Comparison of ENCODE assay signal across 21 cellular contexts in the genomic region with DNA sequence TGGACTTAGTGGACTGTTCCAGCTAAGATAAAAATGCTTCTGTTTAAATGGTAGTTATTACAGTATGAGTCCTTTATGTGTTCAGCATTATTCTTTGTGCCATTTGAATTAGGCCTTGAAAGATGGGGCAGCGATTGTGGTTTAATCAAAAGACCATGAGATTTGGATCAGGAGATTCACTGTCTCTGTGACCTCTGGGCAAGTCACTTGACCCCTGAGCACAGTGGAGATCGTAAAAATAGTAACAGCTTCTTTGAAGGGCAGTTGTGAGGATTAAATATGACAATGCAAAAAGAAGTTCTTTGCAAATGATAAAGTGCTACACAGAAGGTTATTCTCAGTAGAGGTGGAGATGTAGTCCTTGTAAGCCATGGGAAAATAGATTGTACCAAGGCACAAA. TPM values are rescaled to one million over a fixed set of nuclear protein-coding genes. Genes with fewer than 3 reads are reported as not detected.
DNase-seq lines count a peak whose midpoint lies in the region; ATAC-seq, FAIRE-seq and TF ChIP-seq lines count a peak whose summit lies in the region.
"Had no signal": no experiment of that assay in that cellular context is flagged by ENCODE, and none has a peak within 500 bp of the region (broad histone marks: within the 10 kb centered on the region; RNA-seq: fewer than 3 reads in every experiment).

No MANE protein-coding gene starts in this region.

- H3K4me3 Mint-ChIP-seq in activated T-cell treated with anti-CD3 and anti-CD28 coated beads, Interleukin-2, amount 50 U/mL, for 72 hours: peak overlapping the region in 1 of 2 donors; percentile 41
- peak overlapping the region in 1 of 3 donors; percentile 60 for H3K4me3 Mint-ChIP-seq in T-cell
- H3K4me3 Mint-ChIP-seq in astrocyte (ENCODE audit: unreplicated experiment): no peak overlapping the region
- H3K4me3 Mint-ChIP-seq: neural progenitor cell; stimulated activated naive B cell treated with anti-CD40 and anti-IgM and Interleukin-4, amounts not matched to agents 10 μg/mL and 1 μg/mL and 100 μg/mL, for 72 hours had no signal

- DNase-seq in activated T-cell treated with anti-CD3 and anti-CD28 coated beads, Interleukin-2, amount 50 U/mL, for 72 hours: no peak
- no peak for DNase-seq in activated T-cell treated with anti-CD3 and anti-CD28 coated beads, Interleukin-2, amount 50 U/mL, for 48 hours
- no peak for DNase-seq in T-cell
- DNase-seq in astrocyte (ENCODE audit: low read depth): no peak
- DNase-seq in GM23248: no peak
- no peak for DNase-seq in NCI-H1105 treated with DMSO at 0.1 percent for 48 hours (lab: John Stamatoyannopoulos, UW)
- no peak for DNase-seq in vagina (ENCODE audit: extremely low spot score in 2 of 2)
- DNase-seq: ACHN; NCI-H146; stimulated activated CD4-positive, alpha-beta T cell treated with anti-CD3 and anti-CD28 coated beads, Interleukin-15, amount 100 ng/mL, for 24 hours; stimulated activated naive B cell treated with anti-CD40 and anti-IgM and Interleukin-4, amounts not matched to agents 10 μg/mL and 1 μg/mL and 100 μg/mL, for 72 hours; transverse colon had no signal

- H3K4me3 ChIP-seq in astrocyte (ENCODE audit: insufficient read depth, low read depth, low read length) (no peak overlapping the region), skeletal muscle tissue (ENCODE audit: low read length in 3 of 3) (no peak overlapping the region), GM23248 (no peak overlapping the region), vagina (no peak overlapping the region)
- H3K4me3 ChIP-seq: breast epithelium, neural progenitor cell, transverse colon had no signal

- WGBS in GM23248 (ENCODE audit: low coverage in 1 of 2, low lambda C conversion rate in 2 of 2, missing lambda C conversion rate in 2 of 2), 2 experiments: 96 to 100% methylated on average over 2 of the region's 2 CpGs

- H3K4me2 ChIP-seq in astrocyte (ENCODE audit: low read length) (no peak overlapping the region), GM23248 (ENCODE audit: unreplicated experiment) (no peak overlapping the region)
- H3K4me2 ChIP-seq: neural progenitor cell had no signal

- peaks cover 34 to 55% of the 10 kb centered on the region in 2 donors for H3K36me3 Mint-ChIP-seq in activated T-cell treated with anti-CD3 and anti-CD28 coated beads, Interleukin-2, amount 50 U/mL, for 72 hours (ENCODE audit: insufficient read depth in 2 of 2)
- H3K36me3 Mint-ChIP-seq in T-cell: peaks cover 59% of the 10 kb centered on the region
- peaks cover 55% of the 10 kb centered on the region for H3K36me3 Mint-ChIP-seq in astrocyte (ENCODE audit: low read depth, unreplicated experiment)

- H2AFZ ChIP-seq in astrocyte (ENCODE audit: low read depth, low read length): no peak overlapping the region
- no peak overlapping the region for H2AFZ ChIP-seq in GM23248
- H2AFZ ChIP-seq: neural progenitor cell had no signal

- H3K4me1 Mint-ChIP-seq in activated T-cell treated with anti-CD3 and anti-CD28 coated beads, Interleukin-2, amount 50 U/mL, for 72 hours (ENCODE audit: low read depth): peaks cover 49% of the 10 kb centered on the region
- H3K4me1 Mint-ChIP-seq in T-cell: peaks cover 55 to 62% (median 58%) of the 10 kb centered on the region in 3 donors
- no peaks in the 10 kb centered on the region for H3K4me1 Mint-ChIP-seq in astrocyte (ENCODE audit: low read depth, unreplicated experiment)
- H3K4me1 Mint-ChIP-seq: neural progenitor cell had no signal

- H3K36me3 ChIP-seq in astrocyte (ENCODE audit: insufficient read depth, low read length): peaks cover 15% of the 10 kb centered on the region
- H3K36me3 ChIP-seq in skeletal muscle tissue (ENCODE audit: control insufficient read depth in 3 of 3, insufficient read depth in 3 of 3, low read length in 3 of 3): peaks cover 37 to 56% (median 53%) of the 10 kb centered on the region in 3 donors
- H3K36me3 ChIP-seq in GM23248 (ENCODE audit: low read depth): peaks cover 37% of the 10 kb centered on the region
- peaks cover 0 to 29% of the 10 kb centered on the region in 2 donors for H3K36me3 ChIP-seq in vagina
- H3K36me3 ChIP-seq: breast epithelium, neural progenitor cell had no signal

- in situ Hi-C loops in GM23248 (cut with MboI): no loop called here

- H4K20me1 ChIP-seq in astrocyte (ENCODE audit: insufficient read depth, low read length): peaks cover 21% of the 10 kb centered on the region
- H4K20me1 ChIP-seq in GM23248 (ENCODE audit: insufficient read depth): no peaks in the 10 kb centered on the region

- H3K27me3 Mint-ChIP-seq in activated T-cell treated with anti-CD3 and anti-CD28 coated beads, Interleukin-2, amount 50 U/mL, for 72 hours (ENCODE audit: low read depth): no peaks in the 10 kb centered on the region
- H3K27me3 Mint-ChIP-seq in T-cell: peaks cover 0 to 15% of the 10 kb centered on the region in 2 donors
- no peaks in the 10 kb centered on the region for H3K27me3 Mint-ChIP-seq in astrocyte (ENCODE audit: low read depth, unreplicated experiment)
- H3K27me3 Mint-ChIP-seq: stimulated activated naive B cell treated with anti-CD40 and anti-IgM and Interleukin-4, amounts not matched to agents 10 μg/mL and 1 μg/mL and 100 μg/mL, for 72 hours had no signal

- ATAC-seq in activated T-cell treated with anti-CD3 and anti-CD28 coated beads, Interleukin-2, amount 50 U/mL, for 72 hours (replicated peaks in 1 of 2): no peak
- ATAC-seq in T-cell (replicated peaks in 1 of 4): no peak
- ATAC-seq: SK-N-SH treated with all-trans-retinoic acid at 6 μM for 48 hours; stimulated activated naive B cell treated with anti-CD40 and anti-IgM and Interleukin-4, amounts not matched to agents 10 μg/mL and 1 μg/mL and 100 μg/mL, for 72 hours had no signal

- H3K27me3 ChIP-seq in astrocyte (ENCODE audit: insufficient read depth, low read length) (no peaks in the 10 kb centered on the region), skeletal muscle tissue (ENCODE audit: control insufficient read depth in 3 of 3, insufficient read depth in 3 of 3, low read length in 3 of 3) (no peaks in the 10 kb centered on the region), GM23248 (replicated peaks; ENCODE audit: insufficient read depth) (no peaks in the 10 kb centered on the region), vagina (no peaks in the 10 kb centered on the region)
- H3K27me3 ChIP-seq: neural progenitor cell, transverse colon had no signal

- no peaks in the 10 kb centered on the region for H3K79me2 ChIP-seq in astrocyte (ENCODE audit: insufficient read depth, low read length)
- peaks cover 11% of the 10 kb centered on the region; the same call in 1 of the 2 replicates for H3K79me2 ChIP-seq in GM23248 (ENCODE audit: insufficient read depth)

- TF ChIP-seq CTCF in astrocyte (IDR thresholded peaks at IDR 0.05; ENCODE audit: insufficient read depth, low read depth, low read length) (no peak), vagina (IDR thresholded peaks at IDR 0.05) (no peak)

- intact Hi-C loops in vagina (cut with DNase I): no loop called here

- H3K4me1 ChIP-seq in astrocyte (ENCODE audit: insufficient read depth, low read length) (no peaks in the 10 kb centered on the region), skeletal muscle tissue (ENCODE audit: control insufficient read depth in 3 of 3, insufficient read depth in 3 of 3, low read length in 3 of 3) (peaks cover 14 to 20% (median 16%) of the 10 kb centered on the region in 3 donors), GM23248 (ENCODE audit: insufficient read depth) (no peaks in the 10 kb centered on the region), vagina (no peaks in the 10 kb centered on the region)
- H3K4me1 ChIP-seq: breast epithelium, neural progenitor cell, transverse colon had no signal

- peak; percentile 17 for FAIRE-seq in astrocyte (lab: Jason Lieb, UNC)
- FAIRE-seq: frontal cortex had no signal

- peak overlapping the region; percentile 98 for H3K27ac Mint-ChIP-seq in activated T-cell treated with anti-CD3 and anti-CD28 coated beads, Interleukin-2, amount 50 U/mL, for 72 hours
- H3K27ac Mint-ChIP-seq in T-cell: peak overlapping the region; percentile 95
- H3K27ac Mint-ChIP-seq in astrocyte (ENCODE audit: unreplicated experiment): peak overlapping the region; percentile 2
- H3K27ac Mint-ChIP-seq: neural progenitor cell; stimulated activated naive B cell treated with anti-CD40 and anti-IgM and Interleukin-4, amounts not matched to agents 10 μg/mL and 1 μg/mL and 100 μg/mL, for 72 hours had no signal

- H3K9ac ChIP-seq in astrocyte (ENCODE audit: low read length) (no peak overlapping the region), skeletal muscle tissue (ENCODE audit: low read depth in 1 of 3, low read length in 3 of 3) (no peak overlapping the region), GM23248 (no peak overlapping the region)
- H3K9ac ChIP-seq: neural progenitor cell had no signal

- H3F3A ChIP-seq in GM23248 (ENCODE audit: insufficient read depth): peaks cover 26% of the 10 kb centered on the region

- H3K9me2 ChIP-seq in GM23248 (ENCODE audit: insufficient read depth): no peaks in the 10 kb centered on the region

- H3K9me3 ChIP-seq in astrocyte (ENCODE audit: insufficient read depth, low read depth, low read length) (no peaks in the 10 kb centered on the region), skeletal muscle tissue (ENCODE audit: control insufficient read depth in 3 of 3, low read length in 3 of 3) (no peaks in the 10 kb centered on the region), GM23248 (ENCODE audit: low read depth) (no peaks in the 10 kb centered on the region), vagina (no peaks in the 10 kb centered on the region)
- H3K9me3 ChIP-seq: transverse colon had no signal

- no peak overlapping the region for H3K27ac ChIP-seq in astrocyte (ENCODE audit: low read depth, low read length)
- H3K27ac ChIP-seq in skeletal muscle tissue (ENCODE audit: low read depth, low read length): peak overlapping the region; percentile 11
- no peak overlapping the region for H3K27ac ChIP-seq in GM23248
- no peak overlapping the region for H3K27ac ChIP-seq in vagina
- H3K27ac ChIP-seq: breast epithelium, neural progenitor cell, transverse colon had no signal

- CTCF ChIA-PET in T-cell (lab: Charles Lee): no interaction called here

- TF ChIP-seq POLR2A in vagina (IDR thresholded peaks at IDR 0.05): no peak

- POLR2A ChIA-PET in T-cell (lab: Charles Lee): interaction anchor here in 1 of 2 donors (0.7 kb wide), 1 partner anchor 235 kb away, joined by 3 read pairs; no protein-coding TSS in a partner anchor

- peaks cover 4 to 11% of the 10 kb centered on the region in 2 donors for H3K9me3 Mint-ChIP-seq in activated T-cell treated with anti-CD3 and anti-CD28 coated beads, Interleukin-2, amount 50 U/mL, for 72 hours
- H3K9me3 Mint-ChIP-seq in T-cell (no peaks in the 10 kb centered on the region), astrocyte (ENCODE audit: unreplicated experiment) (peaks cover 12% of the 10 kb centered on the region)
- H3K9me3 Mint-ChIP-seq: stimulated activated naive B cell treated with anti-CD40 and anti-IgM and Interleukin-4, amounts not matched to agents 10 μg/mL and 1 μg/mL and 100 μg/mL, for 72 hours had no signal

RNA-seq across cellular contexts. Expression of gene CXCR3, which starts 10.8 kb away (rescaled TPM):
- 10 to 100 TPM in 1 of 2 donors, 1 to 10 TPM in 1; 8.8 to 14.6 TPM for total RNA-seq in activated T-cell treated with anti-CD3 and anti-CD28 coated beads, Interleukin-2, amount 50 U/mL, for 72 hours
- total RNA-seq in T-cell: 10 to 100 TPM; 12.5 to 41.5 (median 17.6) TPM
- not detected in 2 replicates for total RNA-seq in astrocyte
- not detected for total RNA-seq in skeletal muscle tissue
- total RNA-seq in GM23248 (2014; rRNA removed; shearing (Covaris generic)): not detected in 2 replicates
- not detected in 2 replicates for polyA plus RNA-seq in GM23248 (2016; fragmentation: Nextera tagmentation; extraction: Ambion mirVana)
- total RNA-seq in vagina: not detected
- total RNA-seq: breast epithelium, Daoy, dermis blood vessel endothelial cell, epithelial cell of proximal tubule, frontal cortex, RPMI7951 had no signal

RNA-seq across cellular contexts. Expression of gene GCNA, which starts 29.3 kb away (rescaled TPM):
- total RNA-seq in activated T-cell treated with anti-CD3 and anti-CD28 coated beads, Interleukin-2, amount 50 U/mL, for 72 hours: 1 to 10 TPM; 6.9 to 8.4 TPM
- total RNA-seq in T-cell (1 to 10 TPM; 5.2 to 8.6 (median 5.6) TPM), astrocyte (2.2 and 2.4 TPM in 2 replicates), skeletal muscle tissue (2.6 TPM), vagina (9.1 TPM)
- total RNA-seq in GM23248 (2014; rRNA removed; shearing (Covaris generic)): 2.2 and 2.5 TPM in 2 replicates
- 0.99 and 1.5 TPM in 2 replicates for polyA plus RNA-seq in GM23248 (2016; fragmentation: Nextera tagmentation; extraction: Ambion mirVana)

Comparison
In these comparisons a context has a peak if more than half of its experiments do, and no peak if none do; other contexts are left out.
1. H3K27ac Mint-ChIP-seq: peak in every context shown above with its lines; median percentile 98 in activated T-cell treated with anti-CD3 and anti-CD28 coated beads, Interleukin-2, amount 50 U/mL, for 72 hours; 95 in T-cell; 2 in astrocyte.